In genomic region chr4:119315036-119315435, GRCh38 we compare ENCODE assay signal across 13 cellular contexts. TPM values are rescaled to one million over a fixed set of nuclear protein-coding genes. Genes with fewer than 3 reads are reported as not detected.
"Had no signal": no experiment of that assay in that cellular context is flagged by ENCODE, and none has a peak within 500 bp of the region (broad histone marks: within the 10 kb centered on the region; RNA-seq: fewer than 3 reads in every experiment).

No MANE protein-coding gene starts in this region.

- H3K36me3 Mint-ChIP-seq: activated CD4-positive, alpha-beta memory T cell treated with anti-CD3 and anti-CD28 coated beads for 36 hours; activated naive CD4-positive, alpha-beta T cell treated with anti-CD3 and anti-CD28 coated beads, Interleukin-2, amount 50 U/mL, for 72 hours; type B pancreatic cell had no signal

- H3K9me3 Mint-ChIP-seq: activated CD4-positive, alpha-beta memory T cell treated with anti-CD3 and anti-CD28 coated beads for 36 hours; activated naive CD4-positive, alpha-beta T cell treated with anti-CD3 and anti-CD28 coated beads, Interleukin-2, amount 50 U/mL, for 72 hours; activated T-cell treated with anti-CD3 and anti-CD28 coated beads, Interleukin-2, amount 50 U/mL, for 4 hours; neural crest cell; T-helper 2 cell treated with Interferon-gamma antibody and Interleukin-4, amounts not matched to agents 5 μg/mL and 100 μg/mL, for 36 hours; type B pancreatic cell had no signal

- H3K27me3 ChIP-seq: colonic mucosa, ovary had no signal

- H3K4me3 Mint-ChIP-seq: activated CD4-positive, alpha-beta memory T cell treated with anti-CD3 and anti-CD28 coated beads for 36 hours; activated T-cell treated with anti-CD3 and anti-CD28 coated beads, Interleukin-2, amount 50 U/mL, for 4 hours; neural crest cell; T-helper 2 cell treated with Interferon-gamma antibody and Interleukin-4, amounts not matched to agents 5 μg/mL and 100 μg/mL, for 36 hours; type B pancreatic cell had no signal

- DNase-seq: activated CD4-positive, alpha-beta memory T cell treated with anti-CD3 and anti-CD28 coated beads for 36 hours; activated effector memory CD4-positive, alpha-beta T cell treated with anti-CD3 and anti-CD28 coated beads, Interleukin-2, amount 50 U/mL, for 16 hours; activated T-cell treated with anti-CD3 and anti-CD28 coated beads, Interleukin-2, amount 50 U/mL, for 4 hours; colonic mucosa; ovary had no signal

- H3K27me3 Mint-ChIP-seq: type B pancreatic cell had no signal

- ATAC-seq: activated CD4-positive, CD25-positive, alpha-beta regulatory T cell treated with anti-CD3 and anti-CD28 coated beads, Interleukin-2, amount 50 U/mL, for 24 hours had no signal

- H3K27ac Mint-ChIP-seq: activated CD4-positive, alpha-beta memory T cell treated with anti-CD3 and anti-CD28 coated beads for 36 hours; activated naive CD4-positive, alpha-beta T cell treated with anti-CD3 and anti-CD28 coated beads, Interleukin-2, amount 50 U/mL, for 72 hours; T-helper 2 cell treated with Interferon-gamma antibody and Interleukin-4, amounts not matched to agents 5 μg/mL and 100 μg/mL, for 36 hours; type B pancreatic cell had no signal

- H3K9me3 ChIP-seq: colonic mucosa, ovary had no signal

- H3K4me1 ChIP-seq: colonic mucosa had no signal

- H3K4me1 Mint-ChIP-seq: neural crest cell had no signal

- H3K27ac ChIP-seq: colonic mucosa, ovary had no signal

- H3K4me3 ChIP-seq: colonic mucosa, ovary had no signal

- H3K36me3 ChIP-seq: colonic mucosa, ovary had no signal

RNA-seq across cellular contexts. Expression of gene FABP2, which starts 6.9 kb away (rescaled TPM):
- total RNA-seq: activated CD4-positive, alpha-beta memory T cell treated with anti-CD3 and anti-CD28 coated beads for 36 hours; activated naive CD4-positive, alpha-beta T cell treated with anti-CD3 and anti-CD28 coated beads, Interleukin-2, amount 50 U/mL, for 72 hours; activated T-cell treated with anti-CD3 and anti-CD28 coated beads, Interleukin-2, amount 50 U/mL, for 4 hours; fibroblast of lung; lower leg skin; neural crest cell; skeletal muscle tissue had no signal
